1 cellular context compared by ENCODE assay signal in genomic region chr2:187263675-187264580, GRCh38.
A peak's percentile ranks its signal among the peaks of the same experiment; 100 is the strongest.
TF ChIP-seq lines count a peak whose summit lies in the region.

No MANE protein-coding gene starts in this region.

TF ChIP-seq in WTC11, 78 proteins besides CTCF, POLR2A, EP300 and RAD21 (continued from another document):
- no peak for TF ChIP-seq ZNF317 (CRISPR knock-in tag; IDR thresholded peaks at IDR 0.05; ENCODE audit: borderline replicate concordance, low read depth)
- TF ChIP-seq CBFB (CRISPR knock-in tag; IDR thresholded peaks at IDR 0.05; ENCODE audit: low read depth): no peak
- TF ChIP-seq MAX (CRISPR knock-in tag; IDR thresholded peaks at IDR 0.05): peak; percentile 67
